In the genomic region with DNA sequence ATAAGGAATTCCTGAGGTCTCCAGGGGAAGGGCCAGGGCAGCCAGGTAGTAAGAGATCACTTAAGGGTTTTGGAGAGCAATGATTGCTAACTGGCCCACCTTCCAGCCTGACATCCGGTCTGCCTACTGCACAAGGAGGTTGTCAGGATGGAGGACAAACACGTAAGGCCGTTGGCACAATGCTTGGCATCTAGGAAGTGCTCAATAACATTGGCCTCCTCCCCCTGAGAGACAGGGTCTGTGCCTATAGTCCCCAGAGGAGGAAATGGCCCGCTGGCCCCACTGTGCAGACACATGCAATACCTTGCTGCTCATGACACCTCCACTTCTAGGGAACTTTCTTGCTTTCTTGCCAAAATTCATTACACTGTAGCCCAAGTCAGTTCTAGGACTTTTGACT, we compare ENCODE assay signal across 27 cellular contexts.
"Had no signal": no experiment of that assay in that cellular context is flagged by ENCODE, and none has a peak within 500 bp of the region (broad histone marks: within the 10 kb centered on the region; RNA-seq: fewer than 3 reads in every experiment).

No MANE protein-coding gene starts in this region.

- ATAC-seq: foreskin keratinocyte; heart right ventricle; left ventricle myocardium superior; lower lobe of right lung; pancreas; sciatic nerve; stimulated activated naive CD8-positive, alpha-beta T cell treated with anti-CD3 and anti-CD28 coated beads, Interleukin-15, amount 100 ng/mL, for 72 hours had no signal

- DNase-seq: dorsolateral prefrontal cortex; effector CD8-positive, alpha-beta T cell; foreskin keratinocyte; glutamatergic neuron; heart right ventricle; hypothalamus; immature natural killer cell; left ventricle myocardium superior; lower lobe of right lung; natural killer cell; occipital lobe; pancreas; stimulated activated CD4-positive, alpha-beta T cell treated with anti-CD3 and anti-CD28 coated beads, Interleukin-12 subunit alpha, Interleukin-12 subunit beta, amount 100 ng/mL, for 4 hours; stimulated activated CD4-positive, alpha-beta T cell treated with anti-CD3 and anti-CD28 coated beads, Interleukin-1b, Interleukin-23, amount 100 ng/mL, for 48 hours; stimulated activated CD4-positive, alpha-beta T cell treated with anti-CD3 and anti-CD28 coated beads, Interleukin-4, amount 100 ng/mL, for 1 hour; stimulated activated CD8-positive, alpha-beta memory T cell treated with anti-CD3 and anti-CD28 coated beads, Interleukin-4, amount 100 ng/mL, for 48 hours; stimulated activated naive CD4-positive, alpha-beta T cell; stimulated activated naive CD8-positive, alpha-beta T cell treated with anti-CD3 and anti-CD28 coated beads, Interleukin-15, amount 100 ng/mL, for 72 hours; thyroid gland; trophoblast cell; uterus had no signal

- H3K4me1 Mint-ChIP-seq: immature natural killer cell; natural killer cell; stimulated activated naive CD8-positive, alpha-beta T cell treated with anti-CD3 and anti-CD28 coated beads, Interleukin-15, amount 100 ng/mL, for 72 hours had no signal

- H3K4me2 ChIP-seq: smooth muscle cell had no signal

- H3K36me3 Mint-ChIP-seq: immature natural killer cell, natural killer cell had no signal

- H3K4me3 Mint-ChIP-seq: immature natural killer cell; natural killer cell; stimulated activated naive CD8-positive, alpha-beta T cell treated with anti-CD3 and anti-CD28 coated beads, Interleukin-15, amount 100 ng/mL, for 72 hours had no signal

- H3K9me3 ChIP-seq: esophagus muscularis mucosa, heart right ventricle, lower lobe of right lung, pancreas, right atrium auricular region, thyroid gland, uterus had no signal

- H3K9me3 Mint-ChIP-seq: immature natural killer cell; natural killer cell; stimulated activated naive CD8-positive, alpha-beta T cell treated with anti-CD3 and anti-CD28 coated beads, Interleukin-15, amount 100 ng/mL, for 72 hours had no signal

- H3K27ac Mint-ChIP-seq: immature natural killer cell, natural killer cell had no signal

- H3K36me3 ChIP-seq: esophagus muscularis mucosa, heart right ventricle, lower lobe of right lung, pancreas, right atrium auricular region, thyroid gland, uterus had no signal

- FAIRE-seq: endothelial cell of umbilical vein, keratinocyte, pancreas had no signal

- H3K4me1 ChIP-seq: lower lobe of right lung, pancreas, right atrium auricular region, thyroid gland, uterus had no signal

- H3K27me3 ChIP-seq: foreskin keratinocyte, right atrium auricular region, thyroid gland, uterus had no signal

- H3K4me3 ChIP-seq: dorsolateral prefrontal cortex, esophagus muscularis mucosa, heart right ventricle, lower lobe of right lung, pancreas, right atrium auricular region, smooth muscle cell, thyroid gland, uterus had no signal

- H3K27ac ChIP-seq: dorsolateral prefrontal cortex, esophagus muscularis mucosa, foreskin keratinocyte, heart right ventricle, lower lobe of right lung, pancreas, right atrium auricular region, thyroid gland, uterus had no signal
